In the genomic region with DNA sequence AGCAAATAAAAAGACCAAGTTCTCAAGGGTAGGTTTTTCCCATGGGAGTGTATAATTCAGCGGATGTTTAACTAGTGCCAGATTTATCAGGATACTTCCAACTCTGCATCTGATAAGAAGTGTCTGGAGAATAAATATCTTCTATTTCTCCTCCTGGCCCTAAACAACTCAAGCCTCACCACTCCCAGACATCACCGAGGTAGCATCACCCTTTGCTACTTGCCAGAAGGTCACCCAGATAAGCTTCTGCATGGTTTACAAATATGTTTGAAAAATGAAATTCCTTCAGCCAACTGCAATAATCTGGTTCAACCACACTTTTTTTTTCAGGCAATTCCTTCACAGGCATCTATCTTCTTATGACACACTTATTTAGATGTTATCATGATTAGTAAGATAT, we compare ENCODE assay signal across 19 cellular contexts.
DNase-seq lines count a peak whose midpoint lies in the region; ATAC-seq and TF ChIP-seq lines count a peak whose summit lies in the region.
"Had no signal": no experiment of that assay in that cellular context is flagged by ENCODE, and none has a peak within 500 bp of the region (broad histone marks: within the 10 kb centered on the region; RNA-seq: fewer than 3 reads in every experiment).

No MANE protein-coding gene starts in this region.

- H3K4me2 ChIP-seq in osteoblast (ENCODE audit: insufficient read depth, low read length) = no peak overlapping the region
- H3K4me2 ChIP-seq: A549, GM23338 had no signal

- peaks cover 17% of the 10 kb centered on the region for H3K4me1 ChIP-seq in testis
- no peaks in the 10 kb centered on the region for H3K4me1 ChIP-seq in osteoblast (ENCODE audit: insufficient read depth, low read length)
- no peaks in the 10 kb centered on the region for H3K4me1 ChIP-seq in uterus
- H3K4me1 ChIP-seq: A549, BE2C had no signal

- no peak for TF ChIP-seq CTCF in brain microvascular endothelial cell (IDR thresholded peaks at IDR 0.05; ENCODE audit: low read depth, low read length, missing control alignments)
- TF ChIP-seq CTCF in fibroblast of the aortic adventitia (IDR thresholded peaks at IDR 0.05; ENCODE audit: insufficient read depth, low read length) = no peak
- TF ChIP-seq CTCF in testis (IDR thresholded peaks at IDR 0.05) = no peak
- no peak for TF ChIP-seq CTCF in osteoblast (IDR thresholded peaks at IDR 0.05; ENCODE audit: extremely low read depth, low read depth, low read length)
- no peak for TF ChIP-seq CTCF in uterus (IDR thresholded peaks at IDR 0.05)

- no peaks in the 10 kb centered on the region for H3K79me2 ChIP-seq in osteoblast (ENCODE audit: insufficient read depth, low read length)

- no peaks in the 10 kb centered on the region for H4K20me1 ChIP-seq in osteoblast (ENCODE audit: insufficient read depth, low read length)

- DNase-seq in amniotic epithelial cell (ENCODE audit: low read depth) = peak; percentile 98
- DNase-seq in brain microvascular endothelial cell = peak; percentile 70
- DNase-seq in fibroblast of the aortic adventitia (ENCODE audit: low read depth) = peak; percentile 79
- peak; percentile 20 for DNase-seq in testis
- DNase-seq in stimulated activated CD4-positive, alpha-beta T cell treated with anti-CD3 and anti-CD28 coated beads, Interleukin-15, amount 100 ng/mL, for 24 hours = no peak
- no peak for DNase-seq in osteoblast (ENCODE audit: insufficient read length, low spot score, missing footprints)
- no peak for DNase-seq in uterus
- DNase-seq: BE2C; CD4-positive, alpha-beta memory T cell; COR-L47; DMS153; DND-41; GDM1; H7 had no signal

- H2AFZ ChIP-seq in osteoblast (ENCODE audit: low read length) = no peak overlapping the region
- H2AFZ ChIP-seq: GM23338 had no signal

- H3K4me3 ChIP-seq in brain microvascular endothelial cell (ENCODE audit: low read depth, low read length) (no peak overlapping the region), fibroblast of the aortic adventitia (ENCODE audit: low read depth, low read length) (no peak overlapping the region), testis (no peak overlapping the region), osteoblast (ENCODE audit: insufficient read depth, low read length) (no peak overlapping the region), uterus (no peak overlapping the region)
- H3K4me3 ChIP-seq: A549, GM23338 had no signal

- H3K36me3 ChIP-seq in brain microvascular endothelial cell (replicated peaks) (no peaks in the 10 kb centered on the region), testis (ENCODE audit: low read depth, missing control alignments) (no peaks in the 10 kb centered on the region), osteoblast (ENCODE audit: insufficient read depth, low read length) (no peaks in the 10 kb centered on the region), uterus (no peaks in the 10 kb centered on the region)
- H3K36me3 ChIP-seq: BE2C had no signal

- in situ Hi-C loops in brain microvascular endothelial cell (cut with HindIII; ENCODE audit: low pct_ligation_motif_present, low sequenced_read_pairs) = no loop called here

- no peaks in the 10 kb centered on the region for H3K9me3 ChIP-seq in testis
- no peaks in the 10 kb centered on the region for H3K9me3 ChIP-seq in osteoblast (ENCODE audit: low read depth, low read length)
- no peaks in the 10 kb centered on the region for H3K9me3 ChIP-seq in uterus
- H3K9me3 ChIP-seq: A549, BE2C had no signal

- TF ChIP-seq POLR2A in testis (IDR thresholded peaks at IDR 0.05) (no peak), uterus (IDR thresholded peaks at IDR 0.05) (no peak)

- H3K27me3 ChIP-seq in brain microvascular endothelial cell (replicated peaks) (no peaks in the 10 kb centered on the region), testis (no peaks in the 10 kb centered on the region), osteoblast (ENCODE audit: insufficient read depth, low read length) (no peaks in the 10 kb centered on the region), uterus (no peaks in the 10 kb centered on the region)
- H3K27me3 ChIP-seq: BE2C had no signal

- intact Hi-C loops in testis (cut with DNase I; ENCODE audit: low total_unique reads) (no loop called here), uterus (cut with DNase I; ENCODE audit: low total_unique reads) (no loop called here)

- no peak for ATAC-seq in HG02885 (IDR thresholded peaks at IDR 0.05; ENCODE audit: poor library complexity, unreplicated experiment)
- ATAC-seq: A549, GM23338, HepG2 had no signal

- no peak overlapping the region for H3K27ac ChIP-seq in brain microvascular endothelial cell
- H3K27ac ChIP-seq in testis = no peak overlapping the region
- H3K27ac ChIP-seq in osteoblast (ENCODE audit: low read depth, low read length) = no peak overlapping the region
- no peak overlapping the region for H3K27ac ChIP-seq in uterus
- H3K27ac ChIP-seq: A549, C4-2B had no signal

- 34 to 54% methylated on average over 2 of the region's 2 CpGs for WGBS in testis, 2 donors

Comparison
In these comparisons a context has a peak if more than half of its experiments do, and no peak if none do; other contexts are left out.
1. DNase-seq: peak in amniotic epithelial cell (single experiment), brain microvascular endothelial cell (single experiment), fibroblast of the aortic adventitia (single experiment) and testis (single experiment); none in stimulated activated CD4-positive, alpha-beta T cell treated with anti-CD3 and anti-CD28 coated beads, Interleukin-15, amount 100 ng/mL, for 24 hours (single experiment), osteoblast (single experiment) and uterus (0 of 2).